In genomic region chr2:237661799-237662328, GRCh38 we compare ENCODE assay signal across 1 cellular context.
TF ChIP-seq lines count a peak whose summit lies in the region.

No MANE protein-coding gene starts in this region.

TF ChIP-seq in H1, 55 proteins besides CTCF, POLR2A, EP300 and RAD21:
- TF ChIP-seq RXRA (IDR thresholded peaks at IDR 0.05; ENCODE audit: insufficient read depth, low read depth, low read length) = no peak
- TF ChIP-seq E2F6 (IDR thresholded peaks at IDR 0.05) = no peak
- no peak for TF ChIP-seq POLR2AphosphoS5 (IDR thresholded peaks at IDR 0.05; ENCODE audit: low read depth, low read length)
- no peak for TF ChIP-seq RBBP5 (IDR thresholded peaks at IDR 0.05; ENCODE audit: borderline replicate concordance, low read depth, low read length)
